11 cellular contexts compared by ENCODE assay signal in the genomic region with DNA sequence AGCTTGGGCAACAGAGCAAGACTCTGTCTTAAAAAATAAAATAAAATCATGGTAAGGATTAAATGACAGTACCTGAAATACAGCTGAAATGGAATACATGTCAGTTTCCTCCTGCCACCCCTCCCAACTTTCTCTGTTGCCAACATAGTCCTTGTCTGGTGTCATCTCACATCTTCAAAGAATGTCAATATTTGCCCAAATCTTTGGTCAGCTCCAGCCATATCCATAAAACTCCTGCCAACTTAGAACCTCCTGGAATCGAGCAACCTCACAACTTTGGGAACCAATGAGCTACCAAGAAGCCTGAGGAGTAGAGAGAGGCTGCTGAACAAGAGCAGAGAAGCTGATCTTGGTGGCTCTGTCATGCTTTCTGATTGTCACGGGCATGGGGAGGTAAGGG. TPM values are rescaled to one million over a fixed set of nuclear protein-coding genes. Genes with fewer than 3 reads are reported as not detected.
"Had no signal": no experiment of that assay in that cellular context is flagged by ENCODE, and none has a peak within 500 bp of the region (broad histone marks: within the 10 kb centered on the region; RNA-seq: fewer than 3 reads in every experiment).

No MANE protein-coding gene starts in this region.

- H3K9ac ChIP-seq: GM23248 had no signal

- H3K4me1 ChIP-seq: HAP-1 had no signal

- H3K4me3 Mint-ChIP-seq: GM23338, H9, HFFc6 had no signal

- DNase-seq: GM23248, GOT3, H7, H9, HCEC 1CT, HFFc6 had no signal

- H3K27ac Mint-ChIP-seq: GM23338, H9, HFFc6 had no signal

- H3K36me3 ChIP-seq: HAP-1 had no signal

- H3K4me3 ChIP-seq: GM23248, GM23338, HAP-1 had no signal

- H3K27ac ChIP-seq: GM23248 had no signal

- H3K9me3 Mint-ChIP-seq: GM23338, H9, HFFc6 had no signal

- H3K9me3 ChIP-seq: HAP-1 had no signal

- H3K4me1 Mint-ChIP-seq: GM23338, H9 had no signal

- H3K4me2 ChIP-seq: GM23338 had no signal

- H2AFZ ChIP-seq: GM23248, GM23338 had no signal

- ATAC-seq: GM23338, HCT116 had no signal

RNA-seq across cellular contexts. Expression of a gene that starts 10.8 kb away (rescaled TPM):
- total RNA-seq: GM23248, GM23338, H1, H4, H7, H9, HFFc6 had no signal
- polyA plus RNA-seq: GM23248, GM23338, H1 had no signal
